Comparison of ENCODE assay signal across 1 cellular context in the genomic region with DNA sequence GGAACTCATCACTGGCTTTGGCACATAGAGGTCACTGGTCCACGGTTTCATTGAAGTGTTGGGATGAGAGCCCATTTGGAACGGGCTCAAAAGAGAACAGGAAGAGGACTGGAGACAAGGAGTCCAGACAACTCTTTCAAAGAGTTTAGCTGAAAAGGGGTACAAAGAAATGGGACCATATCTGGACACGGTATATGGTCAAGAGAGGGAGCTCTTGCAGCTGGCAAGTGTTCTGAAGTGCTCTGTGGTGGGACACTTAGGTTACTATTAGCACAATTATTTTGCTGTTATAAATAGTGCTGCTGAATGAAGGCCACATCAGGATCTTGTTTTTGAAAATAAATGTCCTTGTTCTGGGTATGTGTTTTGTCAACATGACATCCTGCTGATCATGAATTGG.
TF ChIP-seq lines count a peak whose summit lies in the region.

No MANE protein-coding gene starts in this region.

TF ChIP-seq in GM23338, 12 proteins besides CTCF, POLR2A, EP300 and RAD21 (continued from another document):
- TF ChIP-seq NANOG (IDR thresholded peaks at IDR 0.05; ENCODE audit: borderline replicate concordance): no peak
